19 cellular contexts compared by ENCODE assay signal in genomic region chr7:18408868-18409267, GRCh38.
A peak's percentile ranks its signal among the peaks of the same experiment; 100 is the strongest.
DNase-seq lines count a peak whose midpoint lies in the region; ATAC-seq, FAIRE-seq and TF ChIP-seq lines count a peak whose summit lies in the region.
"Had no signal": no experiment of that assay in that cellular context is flagged by ENCODE, and none has a peak within 500 bp of the region (broad histone marks: within the 10 kb centered on the region; RNA-seq: fewer than 3 reads in every experiment).

No MANE protein-coding gene starts in this region.

- ATAC-seq in PC-3, result peak; percentile 13; the same call in 1 of the 2 replicates
- no peak for ATAC-seq in left lobe of liver

- TF ChIP-seq POLR2A in H1 (IDR thresholded peaks at IDR 0.05; ENCODE audit: control extremely low read depth in 1 of 2, low read depth in 2 of 2, low read length in 2 of 2), result no peak

- no peaks in the 10 kb centered on the region for H4K20me1 ChIP-seq in GM23248 (ENCODE audit: insufficient read depth)
- H4K20me1 ChIP-seq in PC-3 (ENCODE audit: low read length), result no peaks in the 10 kb centered on the region
- no peaks in the 10 kb centered on the region for H4K20me1 ChIP-seq in H1 (replicated peaks in 1 of 2; ENCODE audit: control insufficient read depth in 1 of 2, insufficient read depth in 2 of 2, low read length in 2 of 2)
- H4K20me1 ChIP-seq in osteoblast (ENCODE audit: insufficient read depth, low read length), result no peaks in the 10 kb centered on the region
- H4K20me1 ChIP-seq in mammary epithelial cell (ENCODE audit: insufficient read depth, low read length), result no peaks in the 10 kb centered on the region

- peak overlapping the region; percentile 71 for H3K4me2 ChIP-seq in GM23248 (ENCODE audit: unreplicated experiment)
- peak overlapping the region; percentile 55 for H3K4me2 ChIP-seq in PC-3 (ENCODE audit: low read length)
- no peak overlapping the region for H3K4me2 ChIP-seq in H1 (ENCODE audit: insufficient read depth in 1 of 2, low read depth in 2 of 2, low read length in 2 of 2)
- peak overlapping the region; percentile 30 for H3K4me2 ChIP-seq in osteoblast (ENCODE audit: insufficient read depth, low read length)
- no peak overlapping the region for H3K4me2 ChIP-seq in mammary epithelial cell (ENCODE audit: insufficient read depth, low read depth, low read length)
- H3K4me2 ChIP-seq: KMS-11 had no signal

- H3K36me3 ChIP-seq in GM23248 (ENCODE audit: low read depth) (no peaks in the 10 kb centered on the region), PC-3 (ENCODE audit: low read depth, low read length) (no peaks in the 10 kb centered on the region), H1 (ENCODE audit: control insufficient read depth in 2 of 4, insufficient read depth in 4 of 4, low read length in 3 of 4) (no peaks in the 10 kb centered on the region), osteoblast (ENCODE audit: insufficient read depth, low read length) (no peaks in the 10 kb centered on the region), mammary epithelial cell (ENCODE audit: insufficient read depth, low read length) (no peaks in the 10 kb centered on the region)
- H3K36me3 ChIP-seq in CD8-positive, alpha-beta memory T cell (ENCODE audit: insufficient read depth, low read length), result no peaks in the 10 kb centered on the region
- H3K36me3 ChIP-seq: BE2C had no signal

- no peak overlapping the region for H3K27ac Mint-ChIP-seq in CD8-positive, alpha-beta memory T cell
- H3K27ac Mint-ChIP-seq: CD4-positive, CD25-positive, alpha-beta regulatory T cell had no signal

- H4K8ac ChIP-seq in H1 (ENCODE audit: extremely low read depth, insufficient read depth, low read length), result no peak overlapping the region

- peak; percentile 7 for FAIRE-seq in H1 (lab: Jason Lieb, UNC)

- no peak overlapping the region for H3K4ac ChIP-seq in H1 (replicated peaks; ENCODE audit: insufficient read length, low read depth, low read length)

- no peak overlapping the region for H2BK20ac ChIP-seq in H1 (ENCODE audit: low read length)

- TF ChIP-seq RAD21 in H1 (IDR thresholded peaks at IDR 0.05 in 1 of 2, conservative IDR thresholded peaks at IDR 0.05 in 1 of 2; ENCODE audit: low read depth in 2 of 2, low read length in 2 of 2), result no peak

- H2AFZ ChIP-seq in GM23248, result peak overlapping the region; percentile 10
- H2AFZ ChIP-seq in PC-3 (ENCODE audit: low read length), result peak overlapping the region; percentile 38; the same call in 1 of the 2 replicates
- H2AFZ ChIP-seq in H1 (ENCODE audit: low read length), result no peak overlapping the region
- peak overlapping the region; percentile 27 for H2AFZ ChIP-seq in osteoblast (ENCODE audit: low read length)
- no peak overlapping the region for H2AFZ ChIP-seq in mammary epithelial cell (ENCODE audit: low read depth, low read length)

- no peak overlapping the region for H3K4me3 Mint-ChIP-seq in CD8-positive, alpha-beta memory T cell
- H3K4me3 Mint-ChIP-seq: CD4-positive, CD25-positive, alpha-beta regulatory T cell had no signal

- H2AK5ac ChIP-seq in H1 (ENCODE audit: low read depth, low read length), result no peak overlapping the region

- H3K27me3 Mint-ChIP-seq in CD8-positive, alpha-beta memory T cell, result no peaks in the 10 kb centered on the region
- H3K27me3 Mint-ChIP-seq: CD4-positive, CD25-positive, alpha-beta regulatory T cell had no signal

- H3K79me2 ChIP-seq in GM23248 (ENCODE audit: insufficient read depth) (no peaks in the 10 kb centered on the region), PC-3 (ENCODE audit: low read length) (no peaks in the 10 kb centered on the region), H1 (ENCODE audit: control insufficient read depth in 1 of 2, insufficient read depth in 2 of 2, low read length in 2 of 2) (no peaks in the 10 kb centered on the region), osteoblast (ENCODE audit: insufficient read depth, low read length) (no peaks in the 10 kb centered on the region), mammary epithelial cell (ENCODE audit: insufficient read depth, low read length) (no peaks in the 10 kb centered on the region)

- H3K18ac ChIP-seq in H1 (ENCODE audit: extremely low read depth, low read length), result no peak overlapping the region

- no peaks in the 10 kb centered on the region for H3K9me3 ChIP-seq in GM23248 (ENCODE audit: low read depth)
- no peaks in the 10 kb centered on the region for H3K9me3 ChIP-seq in PC-3 (ENCODE audit: low read length)
- H3K9me3 ChIP-seq in H1 (ENCODE audit: insufficient read depth in 2 of 2, low read depth in 1 of 2, low read length in 1 of 2), result no peaks in the 10 kb centered on the region
- no peaks in the 10 kb centered on the region for H3K9me3 ChIP-seq in osteoblast (ENCODE audit: low read depth, low read length)
- H3K9me3 ChIP-seq in CD8-positive, alpha-beta memory T cell (ENCODE audit: low read length), result no peaks in the 10 kb centered on the region
- no peaks in the 10 kb centered on the region for H3K9me3 ChIP-seq in mammary epithelial cell (replicated peaks; ENCODE audit: insufficient read depth, low read length)
- H3K9me3 ChIP-seq: BE2C, Caco-2 had no signal

- no peak overlapping the region for H2BK120ac ChIP-seq in H1 (replicated peaks; ENCODE audit: low read depth, low read length)

- H4K91ac ChIP-seq in H1 (replicated peaks; ENCODE audit: insufficient read length, low read length), result no peak overlapping the region

- no peak overlapping the region for H2BK5ac ChIP-seq in H1 (ENCODE audit: low read depth, low read length)

- H3K36me3 Mint-ChIP-seq in CD8-positive, alpha-beta memory T cell, result no peaks in the 10 kb centered on the region
- H3K36me3 Mint-ChIP-seq: CD4-positive, CD25-positive, alpha-beta regulatory T cell had no signal

- no peak for TF ChIP-seq CTCF in PC-3 (conservative IDR thresholded peaks at IDR 0.05; ENCODE audit: low read depth, low read length)
- no peak for TF ChIP-seq CTCF in H1 (IDR thresholded peaks at IDR 0.05; ENCODE audit: control extremely low read depth in 1 of 3, insufficient read depth in 1 of 3, low read depth in 1 of 3, low read length in 3 of 3)
- no peak for TF ChIP-seq CTCF in osteoblast (IDR thresholded peaks at IDR 0.05; ENCODE audit: extremely low read depth, low read depth, low read length)
- TF ChIP-seq CTCF in mammary epithelial cell (conservative IDR thresholded peaks at IDR 0.05 in 1 of 2, IDR thresholded peaks at IDR 0.05 in 1 of 2; ENCODE audit: extremely low read depth in 1 of 2, insufficient read depth in 1 of 2, low read depth in 1 of 2, low read length in 2 of 2), result no peak

- 69 to 73% methylated on average over 4 of the region's 4 CpGs for WGBS in GM23248 (ENCODE audit: low coverage in 1 of 2, low lambda C conversion rate in 2 of 2, missing lambda C conversion rate in 2 of 2), 2 experiments
- 76% methylated on average over 4 of the region's 4 CpGs; no CpG with 5 or more reads in 1 of the 2 experiments for WGBS in H1 (ENCODE audit: extremely low coverage in 1 of 2, insufficient coverage in 1 of 2, insufficient read length in 1 of 2, insufficient replicate concordance in 2 of 2, low coverage in 1 of 2, low lambda C conversion rate in 2 of 2, missing lambda C conversion rate in 1 of 2), 2 experiments
- WGBS in mammary epithelial cell (ENCODE audit: low coverage, missing lambda C conversion rate), result 91% methylated on average over 4 of the region's 4 CpGs

- H2BK12ac ChIP-seq in H1 (ENCODE audit: low read depth, low read length), result no peak overlapping the region

- H3K9me2 ChIP-seq in GM23248 (ENCODE audit: insufficient read depth), result no peaks in the 10 kb centered on the region
- no peaks in the 10 kb centered on the region for H3K9me2 ChIP-seq in PC-3 (replicated peaks; ENCODE audit: low read length)

- intact Hi-C loops in PC-3 (cut with micrococcal nuclease) (loop anchor here (2.0 kb wide), 3 partner anchors 14 to 52 kb away; no protein-coding TSS in a partner anchor), mammary epithelial cell (cut with micrococcal nuclease) (loop anchor here (5.0 kb wide), 1 partner anchor 88 kb away; the partner anchor contains the start of gene HDAC9)

- no peak overlapping the region for H4K5ac ChIP-seq in H1 (ENCODE audit: insufficient read length, low read depth, low read length)

- H3K4me1 Mint-ChIP-seq in CD8-positive, alpha-beta memory T cell, result peaks cover 3 to 5% (median 5%) of the 10 kb centered on the region in 3 donors
- H3K4me1 Mint-ChIP-seq: CD4-positive, CD25-positive, alpha-beta regulatory T cell had no signal

- no peak overlapping the region for H2BK15ac ChIP-seq in H1 (ENCODE audit: low read length)

- TF ChIP-seq EP300 in H1 (IDR thresholded peaks at IDR 0.05; ENCODE audit: borderline replicate concordance in 1 of 2, low read depth in 2 of 2, low read length in 2 of 2), result no peak

- H3K4me1 ChIP-seq in GM23248 (ENCODE audit: insufficient read depth) (peaks cover 20% of the 10 kb centered on the region), PC-3 (ENCODE audit: insufficient read depth, low read length) (peaks cover 27% of the 10 kb centered on the region), H1 (replicated peaks in 1 of 4; ENCODE audit: control insufficient read depth in 3 of 4, insufficient read depth in 4 of 4, low read length in 3 of 4) (peaks cover 0 to 5% (median 0%) of the 10 kb centered on the region in 4 experiments; a peak in 2 of 7 replicates), osteoblast (ENCODE audit: insufficient read depth, low read length) (peaks cover 15% of the 10 kb centered on the region), mammary epithelial cell (ENCODE audit: insufficient read depth, low read length) (peaks cover 15% of the 10 kb centered on the region)
- H3K4me1 ChIP-seq in CD8-positive, alpha-beta memory T cell (ENCODE audit: insufficient read depth, low read length), result no peaks in the 10 kb centered on the region
- H3K4me1 ChIP-seq: BE2C, Caco-2 had no signal

- dilution Hi-C loops in mammary epithelial cell (cut with HindIII; ENCODE audit: low sequenced_read_pairs), result no loop called here

- H3K79me1 ChIP-seq in H1 (ENCODE audit: low read depth, low read length), result no peaks in the 10 kb centered on the region

- H3K9me3 Mint-ChIP-seq in CD8-positive, alpha-beta memory T cell, result no peaks in the 10 kb centered on the region

- peak overlapping the region; percentile 50 for H3K27ac ChIP-seq in GM23248
- peak overlapping the region; percentile 49 for H3K27ac ChIP-seq in PC-3 (ENCODE audit: low read length)
- no peak overlapping the region for H3K27ac ChIP-seq in H1 (ENCODE audit: low read depth, low read length)
- H3K27ac ChIP-seq in osteoblast (ENCODE audit: low read depth, low read length), result peak overlapping the region; percentile 73
- H3K27ac ChIP-seq in CD8-positive, alpha-beta memory T cell (ENCODE audit: low read depth, low read length), result no peak overlapping the region
- H3K27ac ChIP-seq in mammary epithelial cell (ENCODE audit: insufficient read depth, low read depth, low read length), result no peak overlapping the region
- H3K27ac ChIP-seq: KMS-11 had no signal

- no peaks in the 10 kb centered on the region for H3K23me2 ChIP-seq in H1 (ENCODE audit: low read depth, low read length)

- H3K9ac ChIP-seq in GM23248 (no peak overlapping the region), PC-3 (ENCODE audit: low read length) (no peak overlapping the region), H1 (replicated peaks in 1 of 4; ENCODE audit: extremely low read depth in 1 of 4, low read depth in 3 of 4, low read length in 3 of 4) (no peak overlapping the region), mammary epithelial cell (ENCODE audit: insufficient read depth, low read length) (no peak overlapping the region)
- H3K9ac ChIP-seq: KMS-11 had no signal

- peak overlapping the region; percentile 32 for H3K4me3 ChIP-seq in GM23248
- no peak overlapping the region for H3K4me3 ChIP-seq in PC-3 (ENCODE audit: low read length)
- H3K4me3 ChIP-seq in H1 (ENCODE audit: extremely low read depth in 1 of 4, insufficient read depth in 2 of 4, low read depth in 3 of 4, low read length in 4 of 4), result no peak overlapping the region
- no peak overlapping the region for H3K4me3 ChIP-seq in osteoblast (ENCODE audit: insufficient read depth, low read length)
- H3K4me3 ChIP-seq in CD8-positive, alpha-beta memory T cell (ENCODE audit: low read length), result no peak overlapping the region
- H3K4me3 ChIP-seq in mammary epithelial cell (replicated peaks in 1 of 3; ENCODE audit: insufficient read depth in 1 of 3, low read depth in 2 of 3, low read length in 3 of 3), result no peak overlapping the region

- POLR2A ChIA-PET in PC-3 (lab: Charles Lee; ENCODE audit: unreplicated experiment), result interaction anchor here (0.5 to 1.3 kb wide), 3 partner anchors 100 to 1041 kb away, joined by 4 to 5 read pairs (median 4); no protein-coding TSS in a partner anchor
- POLR2A ChIA-PET in H1 (lab: Charles Lee; ENCODE audit: partially characterized antibody), result interaction anchor here (1.2 to 1.5 kb wide), 2 partner anchors 19 to 88 kb away, joined by 3 to 4 read pairs; no protein-coding TSS in a partner anchor
- POLR2A ChIA-PET in CD8-positive, alpha-beta memory T cell (lab: Charles Lee), result no interaction called here

- no peak overlapping the region for H3K14ac ChIP-seq in H1 (ENCODE audit: insufficient read length)

- CTCF ChIA-PET in PC-3 (lab: Charles Lee), result no interaction called here
- CTCF ChIA-PET in H1 (lab: Charles Lee; ENCODE audit: partially characterized antibody), result interaction anchor here (1.2 kb wide), 1 partner anchor 12 kb away, joined by 4 read pairs; no protein-coding TSS in a partner anchor
- CTCF ChIA-PET in CD8-positive, alpha-beta memory T cell (lab: Charles Lee), result no interaction called here
- CTCF ChIA-PET in mammary epithelial cell (lab: Charles Lee; ENCODE audit: low non-redundant PET), result no interaction called here

- in situ Hi-C loops in GM23248 (cut with MboI) (no loop called here), mammary epithelial cell (cut with MboI; ENCODE audit: low sequenced_read_pairs in 2 of 2) (no loop called here)

- DNase-seq in GM23248, result no peak
- DNase-seq in PC-3, result no peak
- DNase-seq in H1 (ENCODE audit: low read depth in 1 of 2, low spot score in 2 of 2), result no peak
- DNase-seq in osteoblast (ENCODE audit: insufficient read length, low spot score, missing footprints), result peak; percentile 6
- DNase-seq in CD8-positive, alpha-beta memory T cell, result no peak
- no peak for DNase-seq in cerebellar nuclear complex (lab: John Stamatoyannopoulos, UW)
- no peak for DNase-seq in left lobe of liver (ENCODE audit: low spot score)
- DNase-seq in mammary epithelial cell, result no peak
- DNase-seq: 8988T; BE2C; Caco-2; CD4-positive, CD25-positive, alpha-beta regulatory T cell; GF-D8; MV-4-11; NCI-H1694 treated with DMSO at 0.1 percent for 48 hours; NCI-H2107; NCI-H226; NCI-H524 had no signal

- BruUV-seq in PC-3 (replicated peaks; lab: Mats Ljungman, UMichigan) (no TSS peak), mammary epithelial cell (replicated peaks; lab: Mats Ljungman, UMichigan) (no TSS peak)

- no peak overlapping the region for H3K23ac ChIP-seq in H1 (ENCODE audit: insufficient read length)

- H3F3A ChIP-seq in GM23248 (ENCODE audit: insufficient read depth) (peaks cover 19% of the 10 kb centered on the region), PC-3 (ENCODE audit: low read length, unreplicated experiment) (no peaks in the 10 kb centered on the region)

- H3K56ac ChIP-seq in H1 (replicated peaks; ENCODE audit: insufficient read length, low read depth, low read length), result no peak overlapping the region

- H3K27me3 ChIP-seq in GM23248 (replicated peaks; ENCODE audit: insufficient read depth) (no peaks in the 10 kb centered on the region), PC-3 (ENCODE audit: low read length) (no peaks in the 10 kb centered on the region), H1 (replicated peaks in 1 of 4; ENCODE audit: control insufficient read depth in 3 of 4, extremely low read depth in 1 of 4, insufficient read depth in 3 of 4, low read length in 3 of 4) (no peaks in the 10 kb centered on the region), osteoblast (ENCODE audit: insufficient read depth, low read length) (no peaks in the 10 kb centered on the region), mammary epithelial cell (ENCODE audit: insufficient read depth, low read length) (no peaks in the 10 kb centered on the region)
- H3K27me3 ChIP-seq in CD8-positive, alpha-beta memory T cell (ENCODE audit: insufficient read depth, low read length, poor library complexity, severe bottlenecking), result no peaks in the 10 kb centered on the region
- H3K27me3 ChIP-seq: BE2C had no signal

Comparison
In these comparisons a context has a peak if more than half of its experiments do, and no peak if none do; other contexts are left out.
1. H2AFZ ChIP-seq: peak in GM23248 (single experiment), PC-3 (single experiment) and osteoblast (single experiment); none in H1 (single experiment) and mammary epithelial cell (single experiment).
2. H3K27ac ChIP-seq: peak in GM23248 (single experiment), PC-3 (single experiment) and osteoblast (single experiment); none in H1 (single experiment), CD8-positive, alpha-beta memory T cell (single experiment) and mammary epithelial cell (single experiment).
3. H3K4me2 ChIP-seq: peak in GM23248 (single experiment), PC-3 (single experiment) and osteoblast (single experiment); none in H1 (0 of 2) and mammary epithelial cell (single experiment).